Comparison of ENCODE assay signal across 8 cellular contexts in genomic region chr1:5990913-5991783, GRCh38. TPM values are rescaled to one million over a fixed set of nuclear protein-coding genes. Genes with fewer than 3 reads are reported as not detected.
A peak's percentile ranks its signal among the peaks of the same experiment; 100 is the strongest.
DNase-seq lines count a peak whose midpoint lies in the region; ATAC-seq, FAIRE-seq and TF ChIP-seq lines count a peak whose summit lies in the region.

No MANE protein-coding gene starts in this region.

- peaks cover 4% of the 10 kb centered on the region for H3K36me3 Mint-ChIP-seq in T-helper 1 cell treated with Interleukin-12 subunit alpha and Interleukin-12 subunit beta and Interleukin-4 antibody, amounts not matched to agents 30 μg/mL and 1 μg/mL, for 36 hours (ENCODE audit: low read depth)
- peaks cover 24% of the 10 kb centered on the region for H3K36me3 Mint-ChIP-seq in stimulated activated effector memory CD8-positive, alpha-beta T cell treated with anti-CD3 and anti-CD28 coated beads, Interleukin-12 subunit alpha, Interleukin-12 subunit beta, amount 100 ng/mL, for 72 hours

- peak overlapping the region; percentile 97 for H3K4me2 ChIP-seq in HepG2 (ENCODE audit: low read depth, low read length)

- no peak overlapping the region for H2AFZ ChIP-seq in HepG2 (ENCODE audit: low read length)

- no peak; the same call in 2 of the 3 replicates for ATAC-seq in HepG2
- ATAC-seq in stimulated activated effector memory CD8-positive, alpha-beta T cell treated with anti-CD3 and anti-CD28 coated beads, Interleukin-12 subunit alpha, Interleukin-12 subunit beta, amount 100 ng/mL, for 72 hours, result no peak

- POLR2A ChIA-PET in HepG2 (lab: Yijun Ruan, JAX), result interaction anchor here (1.1 to 1.6 kb wide), 4 partner anchors 11 to 57 kb away, joined by 3 to 9 read pairs (median 6); no protein-coding TSS in a partner anchor

- intact Hi-C loops in HepG2 (cut with micrococcal nuclease; ENCODE audit: unreplicated experiment), result no loop called here

- peak overlapping the region; percentile 86 for H3K4me3 ChIP-seq in choroid plexus epithelial cell (ENCODE audit: low read depth, low read length)
- H3K4me3 ChIP-seq in HepG2 (replicated peaks in 1 of 3; ENCODE audit: insufficient read depth in 1 of 3, low read depth in 2 of 3, low read length in 3 of 3), result peak overlapping the region; percentile 79 to 93 (median 89)

- no peaks in the 10 kb centered on the region for H3K27me3 Mint-ChIP-seq in T-helper 1 cell treated with Interleukin-12 subunit alpha and Interleukin-12 subunit beta and Interleukin-4 antibody, amounts not matched to agents 30 μg/mL and 1 μg/mL, for 36 hours (ENCODE audit: low read depth)

- peak overlapping the region; percentile 91 for H3K4me3 Mint-ChIP-seq in T-helper 1 cell treated with Interleukin-12 subunit alpha and Interleukin-12 subunit beta and Interleukin-4 antibody, amounts not matched to agents 30 μg/mL and 1 μg/mL, for 36 hours
- H3K4me3 Mint-ChIP-seq in stimulated activated effector memory CD8-positive, alpha-beta T cell treated with anti-CD3 and anti-CD28 coated beads, Interleukin-12 subunit alpha, Interleukin-12 subunit beta, amount 100 ng/mL, for 72 hours, result peak overlapping the region; percentile 98

- TF ChIP-seq CTCF in choroid plexus epithelial cell (conservative IDR thresholded peaks at IDR 0.05; ENCODE audit: low read depth, low read length) (no peak), HepG2 (CRISPR knock-in tag; IDR thresholded peaks at IDR 0.05) (0 out of 2 replicates have a peak, but pooled peaks have one; percentile 8)

- H3K27ac ChIP-seq in HepG2 (ENCODE audit: extremely low read length, insufficient read depth, low read length), result peak overlapping the region; percentile 37

- TSS peak; percentile 50 for BruUV-seq in HepG2 (replicated peaks; lab: Mats Ljungman, UMichigan)

- peaks cover 23% of the 10 kb centered on the region for H3K79me2 ChIP-seq in HepG2 (ENCODE audit: insufficient read depth, low read length)

- peaks cover 23% of the 10 kb centered on the region for H3K4me1 Mint-ChIP-seq in T-helper 1 cell treated with Interleukin-12 subunit alpha and Interleukin-12 subunit beta and Interleukin-4 antibody, amounts not matched to agents 30 μg/mL and 1 μg/mL, for 36 hours (ENCODE audit: low read depth)
- peaks cover 40% of the 10 kb centered on the region for H3K4me1 Mint-ChIP-seq in stimulated activated effector memory CD8-positive, alpha-beta T cell treated with anti-CD3 and anti-CD28 coated beads, Interleukin-12 subunit alpha, Interleukin-12 subunit beta, amount 100 ng/mL, for 72 hours

- H3K9me3 ChIP-seq in HepG2 (ENCODE audit: low read length), result no peaks in the 10 kb centered on the region

- peaks cover 0 to 1% of the 10 kb centered on the region in 2 experiments; a peak in 2 of 5 replicates for H3K36me3 ChIP-seq in HepG2 (replicated peaks in 1 of 2; ENCODE audit: control insufficient read depth in 1 of 2, insufficient read depth in 2 of 2, low read length in 2 of 2)

- CTCF ChIA-PET in HepG2 (lab: Yijun Ruan, JAX; ENCODE audit: low intra/inter-chr PET ratio, low total read pairs), result no interaction called here

- no peaks in the 10 kb centered on the region for H3K27me3 ChIP-seq in HepG2 (ENCODE audit: control insufficient read depth in 1 of 2, insufficient read depth in 2 of 2, low read length in 2 of 2)

- peak overlapping the region; percentile 79 for H3K27ac Mint-ChIP-seq in T-helper 1 cell treated with Interleukin-12 subunit alpha and Interleukin-12 subunit beta and Interleukin-4 antibody, amounts not matched to agents 30 μg/mL and 1 μg/mL, for 36 hours
- peak overlapping the region; percentile 91 for H3K27ac Mint-ChIP-seq in stimulated activated effector memory CD8-positive, alpha-beta T cell treated with anti-CD3 and anti-CD28 coated beads, Interleukin-12 subunit alpha, Interleukin-12 subunit beta, amount 100 ng/mL, for 72 hours

- FAIRE-seq in HepG2 (lab: Jason Lieb, UNC), result no peak

- DNase-seq in NCI-H345 (lab: John Stamatoyannopoulos, UW) (peak; percentile 36), NCI-H345 treated with DMSO at 0.1 percent for 48 hours (lab: John Stamatoyannopoulos, UW; ENCODE audit: unreplicated experiment) (no peak), choroid plexus epithelial cell (ENCODE audit: low read depth) (peak; percentile 36), HepG2 (ENCODE audit: low spot score) (no peak), NCI-H226 (no peak), NCI-H82 (lab: John Stamatoyannopoulos, UW) (no peak)
- peak; percentile 20 to 70 for DNase-seq in stimulated activated effector memory CD8-positive, alpha-beta T cell treated with anti-CD3 and anti-CD28 coated beads, Interleukin-12 subunit alpha, Interleukin-12 subunit beta, amount 100 ng/mL, for 72 hours (ENCODE audit: low spot score in 2 of 2)

- no peak for TF ChIP-seq POLR2A in HepG2 (IDR thresholded peaks at IDR 0.05; ENCODE audit: insufficient read depth in 1 of 2, low read depth in 2 of 2, low read length in 2 of 2)

- peaks cover 37% of the 10 kb centered on the region for H3K4me1 ChIP-seq in HepG2 (ENCODE audit: insufficient read depth, low read length)

- no peak for TF ChIP-seq RAD21 in HepG2 (CRISPR knock-in tag; IDR thresholded peaks at IDR 0.05)

- WGBS in HepG2 (ENCODE audit: low lambda C conversion rate), result 31% methylated on average over 19 of the region's 53 CpGs

- H3K9me3 Mint-ChIP-seq in T-helper 1 cell treated with Interleukin-12 subunit alpha and Interleukin-12 subunit beta and Interleukin-4 antibody, amounts not matched to agents 30 μg/mL and 1 μg/mL, for 36 hours, result no peaks in the 10 kb centered on the region
- H3K9me3 Mint-ChIP-seq in stimulated activated effector memory CD8-positive, alpha-beta T cell treated with anti-CD3 and anti-CD28 coated beads, Interleukin-12 subunit alpha, Interleukin-12 subunit beta, amount 100 ng/mL, for 72 hours, result no peaks in the 10 kb centered on the region

- peak overlapping the region; percentile 79 for H3K9ac ChIP-seq in HepG2 (ENCODE audit: insufficient read depth, low read depth, low read length)

- no peak for TF ChIP-seq EP300 in HepG2 (IDR thresholded peaks at IDR 0.05; ENCODE audit: low read depth in 2 of 2, low read length in 2 of 2)
- no peak for TF ChIP-seq EP300 in HepG2 (CRISPR knock-in tag; IDR thresholded peaks at IDR 0.05; ENCODE audit: borderline replicate concordance)

- H4K20me1 ChIP-seq in HepG2 (ENCODE audit: insufficient read depth, low read length), result no peaks in the 10 kb centered on the region

- in situ Hi-C loops in HepG2 (cut with HindIII; ENCODE audit: extremely low pct_ligation_motif_present, low pct_unique_long_range_greater_than_20kb), result no loop called here

TF ChIP-seq in HepG2, 621 proteins besides CTCF, POLR2A, EP300 and RAD21 (continues in another document):
- TF ChIP-seq SNAI1 (CRISPR knock-in tag; IDR thresholded peaks at IDR 0.05; ENCODE audit: borderline replicate concordance) (no peak), ASH2L (IDR thresholded peaks at IDR 0.05; ENCODE audit: insufficient read length, low read depth, low read length) (peak; percentile 28), THAP11 (CRISPR knock-in tag; IDR thresholded peaks at IDR 0.05) (no peak), ZNF598 (CRISPR knock-in tag; IDR thresholded peaks at IDR 0.05; ENCODE audit: borderline replicate concordance) (no peak)

RNA-seq across cellular contexts. Expression of gene NPHP4, which starts 1.1 kb away (rescaled TPM):
- total RNA-seq in HepG2 (2016; rRNA removed; fragmentation: Illumina TruSeq; extraction: Trizol), result 5.7 and 6.8 TPM in 2 replicates
- 14.2 and 15.4 TPM in 2 replicates for total RNA-seq in HepG2 (2016; cell fraction: cytosol; rRNA removed; fragmentation: Illumina TruSeq; extraction: Trizol; ENCODE audit: low read depth)
- total RNA-seq in HepG2 (2016; cell fraction: insoluble cytoplasmic fraction; rRNA removed; fragmentation: Illumina TruSeq; extraction: Trizol), result 4.1 and 7.4 TPM in 2 replicates
- 8.5 and 9.7 TPM in 2 replicates for total RNA-seq in HepG2 (2016; cell fraction: membrane; rRNA removed; fragmentation: Illumina TruSeq; extraction: Trizol)
- 10.3 and 12.7 TPM in 2 replicates for total RNA-seq in HepG2 (2016; cell fraction: nucleus; rRNA removed; fragmentation: Illumina TruSeq; extraction: Trizol)
- polyA plus RNA-seq in HepG2 (2011; rRNA removed), result 4.4 and 4.8 TPM in 2 replicates
- polyA plus RNA-seq in HepG2 (2011; cell fraction: cytosol; rRNA removed), result 1.9 and 3.0 TPM in 2 replicates
- polyA plus RNA-seq in HepG2 (2011; cell fraction: nucleus; rRNA removed), result 40.2 and 52.1 TPM in 2 replicates
- polyA plus RNA-seq in HepG2 (2012), result 4.8 and 5.9 TPM in 2 replicates
- polyA plus RNA-seq in HepG2 (2016; cell fraction: cytosol; fragmentation: Illumina TruSeq; extraction: Trizol; ENCODE audit: low read depth), result 0.46 and 0.69 TPM in 2 replicates
- 4.0 and 5.3 TPM in 2 replicates for polyA plus RNA-seq in HepG2 (2016; cell fraction: insoluble cytoplasmic fraction; fragmentation: Illumina TruSeq; extraction: Trizol; ENCODE audit: low read depth)
- 1.4 and 1.6 TPM in 2 replicates for polyA plus RNA-seq in HepG2 (2016; cell fraction: membrane; fragmentation: Illumina TruSeq; extraction: Trizol; ENCODE audit: low read depth)
- polyA plus RNA-seq in HepG2 (2016; cell fraction: nucleus; fragmentation: Illumina TruSeq; extraction: Trizol; ENCODE audit: insufficient read depth, low read depth), result 30.1 and 30.8 TPM in 2 replicates
- 13.1 TPM in 2 replicates for polyA minus RNA-seq in HepG2 (2011; rRNA and poly(A)+ RNA removed; ENCODE audit: low replicate concordance)
- polyA minus RNA-seq in HepG2 (2011; cell fraction: cytosol; rRNA and poly(A)+ RNA removed), result 4.6 and 4.9 TPM in 2 replicates
- polyA minus RNA-seq in HepG2 (2011; cell fraction: nucleus; rRNA and poly(A)+ RNA removed), result 14.7 and 15.8 TPM in 2 replicates

RNA-seq across cellular contexts. Expression of gene KCNAB2, which starts 54.5 kb away (rescaled TPM):
- total RNA-seq in HepG2 (2016; rRNA removed; fragmentation: Illumina TruSeq; extraction: Trizol), result 6.2 and 6.9 TPM in 2 replicates
- total RNA-seq in HepG2 (2016; cell fraction: cytosol; rRNA removed; fragmentation: Illumina TruSeq; extraction: Trizol; ENCODE audit: low read depth), result 2.4 and 4.5 TPM in 2 replicates
- 5.5 and 6.9 TPM in 2 replicates for total RNA-seq in HepG2 (2016; cell fraction: insoluble cytoplasmic fraction; rRNA removed; fragmentation: Illumina TruSeq; extraction: Trizol)
- 5.4 and 6.7 TPM in 2 replicates for total RNA-seq in HepG2 (2016; cell fraction: membrane; rRNA removed; fragmentation: Illumina TruSeq; extraction: Trizol)
- 4.9 and 5.4 TPM in 2 replicates for total RNA-seq in HepG2 (2016; cell fraction: nucleus; rRNA removed; fragmentation: Illumina TruSeq; extraction: Trizol)
- polyA plus RNA-seq in HepG2 (2011; rRNA removed), result 8.8 and 11.7 TPM in 2 replicates
- polyA plus RNA-seq in HepG2 (2011; cell fraction: cytosol; rRNA removed), result 6.5 and 7.2 TPM in 2 replicates
- polyA plus RNA-seq in HepG2 (2011; cell fraction: nucleus; rRNA removed), result 30.5 and 35.5 TPM in 2 replicates
- 6.4 and 8.3 TPM in 2 replicates for polyA plus RNA-seq in HepG2 (2012)
- polyA plus RNA-seq in HepG2 (2016; cell fraction: cytosol; fragmentation: Illumina TruSeq; extraction: Trizol; ENCODE audit: low read depth), result 3.7 and 4.2 TPM in 2 replicates
- 5.7 and 8.4 TPM in 2 replicates for polyA plus RNA-seq in HepG2 (2016; cell fraction: insoluble cytoplasmic fraction; fragmentation: Illumina TruSeq; extraction: Trizol; ENCODE audit: low read depth)
- 4.3 and 4.4 TPM in 2 replicates for polyA plus RNA-seq in HepG2 (2016; cell fraction: membrane; fragmentation: Illumina TruSeq; extraction: Trizol; ENCODE audit: low read depth)
- polyA plus RNA-seq in HepG2 (2016; cell fraction: nucleus; fragmentation: Illumina TruSeq; extraction: Trizol; ENCODE audit: insufficient read depth, low read depth), result 13.3 and 15.1 TPM in 2 replicates
- polyA minus RNA-seq in HepG2 (2011; rRNA and poly(A)+ RNA removed; ENCODE audit: low replicate concordance), result 7.0 and 40.0 TPM in 2 replicates
- polyA minus RNA-seq in HepG2 (2011; cell fraction: cytosol; rRNA and poly(A)+ RNA removed), result 5.6 and 6.2 TPM in 2 replicates
- 8.2 and 11.2 TPM in 2 replicates for polyA minus RNA-seq in HepG2 (2011; cell fraction: nucleus; rRNA and poly(A)+ RNA removed)

Comparison
In these comparisons a context has a peak if more than half of its experiments do, and no peak if none do; other contexts are left out.
1. DNase-seq: peak in NCI-H345 (single experiment), choroid plexus epithelial cell (single experiment) and stimulated activated effector memory CD8-positive, alpha-beta T cell treated with anti-CD3 and anti-CD28 coated beads, Interleukin-12 subunit alpha, Interleukin-12 subunit beta, amount 100 ng/mL, for 72 hours (2 of 2); none in NCI-H345 treated with DMSO at 0.1 percent for 48 hours (single experiment), HepG2 (single experiment), NCI-H226 (single experiment) and NCI-H82 (single experiment).